Comparison of ENCODE assay signal across 22 cellular contexts in the genomic region with DNA sequence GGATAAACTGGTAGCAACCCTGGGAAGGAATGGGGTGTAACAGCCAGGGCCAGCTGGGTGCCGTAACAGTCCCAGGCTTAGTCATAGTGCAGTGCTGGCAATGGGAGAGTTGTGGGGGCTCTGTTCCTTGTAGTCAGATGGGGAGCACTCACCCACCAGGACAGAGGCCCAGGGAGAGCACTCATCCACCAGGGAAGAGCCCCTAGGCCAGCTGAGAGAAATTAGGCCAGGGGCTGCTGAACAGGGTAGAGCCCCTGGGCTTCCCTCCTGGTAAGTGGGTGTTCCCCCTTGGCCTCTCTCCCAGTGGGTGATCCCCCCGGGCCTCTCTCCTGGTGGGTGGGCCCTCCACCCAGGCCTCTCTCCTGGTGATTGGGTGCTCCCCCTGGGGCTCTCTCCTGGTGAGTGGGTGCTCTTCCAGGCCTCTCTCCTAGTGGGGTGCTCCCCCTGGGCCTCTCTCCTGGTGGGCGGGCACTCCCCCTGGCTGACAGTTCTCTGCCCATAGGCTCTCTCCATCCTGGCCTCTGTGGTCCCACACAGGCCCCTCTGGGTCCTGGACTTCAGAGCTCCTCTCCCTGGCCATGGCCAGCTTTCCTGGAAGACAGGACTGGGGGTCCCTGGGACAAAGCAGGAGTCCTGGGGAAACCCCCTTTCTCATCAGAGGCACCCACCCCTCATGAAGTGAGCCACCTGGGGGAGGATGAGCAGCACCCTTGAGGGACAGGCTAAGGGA. TPM values are rescaled to one million over a fixed set of nuclear protein-coding genes. Genes with fewer than 3 reads are reported as not detected.
A peak's percentile ranks its signal among the peaks of the same experiment; 100 is the strongest.
DNase-seq lines count a peak whose midpoint lies in the region; ATAC-seq and TF ChIP-seq lines count a peak whose summit lies in the region.
"Had no signal": no experiment of that assay in that cellular context is flagged by ENCODE, and none has a peak within 500 bp of the region (broad histone marks: within the 10 kb centered on the region; RNA-seq: fewer than 3 reads in every experiment).

No MANE protein-coding gene starts in this region.

- intact Hi-C loops in activated B cell treated with CpG ODN at 0.5 μM for 24 hours (cut with micrococcal nuclease), result no loop called here

- TF ChIP-seq CTCF in activated B cell treated with CpG ODN at 0.5 μM for 24 hours (IDR thresholded peaks at IDR 0.05), result no peak
- no peak for TF ChIP-seq CTCF in chondrocyte (IDR thresholded peaks at IDR 0.05)

- CTCF ChIA-PET in activated B cell treated with CpG ODN at 0.5 μM for 24 hours (lab: Charles Lee), result no interaction called here

- H3K36me3 Mint-ChIP-seq in activated T-cell treated with anti-CD3 and anti-CD28 coated beads, Interleukin-2, amount 50 U/mL, for 72 hours (ENCODE audit: insufficient read depth in 2 of 2), result peaks cover 23 to 24% of the 10 kb centered on the region in 2 donors
- peaks cover 10% of the 10 kb centered on the region for H3K36me3 Mint-ChIP-seq in activated B cell treated with CpG ODN at 0.5 μM for 24 hours (ENCODE audit: low read depth)
- H3K36me3 Mint-ChIP-seq in stimulated activated effector memory CD8-positive, alpha-beta T cell treated with anti-CD3 and anti-CD28 coated beads, Interleukin-12 subunit alpha, Interleukin-12 subunit beta, amount 100 ng/mL, for 72 hours, result peaks cover 29% of the 10 kb centered on the region
- no peaks in the 10 kb centered on the region for H3K36me3 Mint-ChIP-seq in chondrocyte (ENCODE audit: low read depth)
- H3K36me3 Mint-ChIP-seq: IgD-negative memory B cell had no signal

- peak overlapping the region; percentile 90 for H3K27ac ChIP-seq in effector memory CD4-positive, alpha-beta T cell (ENCODE audit: insufficient read depth, low read length, poor library complexity, severe bottlenecking)
- H3K27ac ChIP-seq: BLaER1, ovary, RWPE1, testis had no signal

- H3K9me3 ChIP-seq in effector memory CD4-positive, alpha-beta T cell (ENCODE audit: control insufficient read depth, low read length), result no peaks in the 10 kb centered on the region
- H3K9me3 ChIP-seq: ovary, testis had no signal

- no peak for ATAC-seq in activated T-cell treated with anti-CD3 and anti-CD28 coated beads, Interleukin-2, amount 50 U/mL, for 72 hours (replicated peaks in 1 of 2)
- ATAC-seq in activated B cell treated with CpG ODN at 0.5 μM for 24 hours (ENCODE audit: low read depth) (no peak), GM18520 (IDR thresholded peaks at IDR 0.05; ENCODE audit: unreplicated experiment) (no peak)
- no peak for ATAC-seq in stimulated activated effector memory CD8-positive, alpha-beta T cell treated with anti-CD3 and anti-CD28 coated beads, Interleukin-12 subunit alpha, Interleukin-12 subunit beta, amount 100 ng/mL, for 72 hours
- ATAC-seq: right cardiac atrium had no signal

- DNase-seq in activated T-cell treated with anti-CD3 and anti-CD28 coated beads, Interleukin-2, amount 50 U/mL, for 1 hour, result peak; percentile 18
- DNase-seq in activated T-cell treated with anti-CD3 and anti-CD28 coated beads, Interleukin-2, amount 50 U/mL, for 72 hours, result no peak
- DNase-seq in activated B cell treated with CpG ODN at 0.5 μM for 24 hours, result no peak
- DNase-seq in effector memory CD4-positive, alpha-beta T cell, result no peak
- no peak for DNase-seq in stimulated activated effector memory CD8-positive, alpha-beta T cell treated with anti-CD3 and anti-CD28 coated beads, Interleukin-12 subunit alpha, Interleukin-12 subunit beta, amount 100 ng/mL, for 72 hours (ENCODE audit: low spot score in 2 of 2)
- no peak for DNase-seq in chondrocyte (ENCODE audit: low spot score)
- no peak for DNase-seq in germinal center (ENCODE audit: low spot score)
- DNase-seq: activated CD4-positive, alpha-beta T cell treated with anti-CD3 and anti-CD28 coated beads for 4 hours; anterior cingulate cortex; foreskin fibroblast; GDM1; GOT3; NCI-H1417; NCI-H510A; ovary; right cardiac atrium; testis had no signal

- H3K27me3 ChIP-seq in effector memory CD4-positive, alpha-beta T cell (replicated peaks; ENCODE audit: control insufficient read depth, insufficient read depth, low read length, poor library complexity, severe bottlenecking), result no peaks in the 10 kb centered on the region
- H3K27me3 ChIP-seq: BLaER1, ovary, testis had no signal

- H3K9me3 Mint-ChIP-seq in activated T-cell treated with anti-CD3 and anti-CD28 coated beads, Interleukin-2, amount 50 U/mL, for 72 hours, result peaks cover 1 to 11% of the 10 kb centered on the region in 2 donors
- H3K9me3 Mint-ChIP-seq in activated B cell treated with CpG ODN at 0.5 μM for 24 hours, result no peaks in the 10 kb centered on the region
- H3K9me3 Mint-ChIP-seq in stimulated activated effector memory CD8-positive, alpha-beta T cell treated with anti-CD3 and anti-CD28 coated beads, Interleukin-12 subunit alpha, Interleukin-12 subunit beta, amount 100 ng/mL, for 72 hours, result peaks cover 3% of the 10 kb centered on the region
- H3K9me3 Mint-ChIP-seq in chondrocyte (ENCODE audit: low read depth), result peaks cover 9% of the 10 kb centered on the region

- POLR2A ChIA-PET in activated B cell treated with CpG ODN at 0.5 μM for 24 hours (lab: Charles Lee), result no interaction called here

- H3K4me3 ChIP-seq in effector memory CD4-positive, alpha-beta T cell (ENCODE audit: insufficient read depth, low read depth, low read length, poor library complexity, severe bottlenecking), result no peak overlapping the region
- H3K4me3 ChIP-seq: BLaER1, ovary, testis had no signal

- no peaks in the 10 kb centered on the region for H3K36me3 ChIP-seq in effector memory CD4-positive, alpha-beta T cell (ENCODE audit: control insufficient read depth, insufficient read depth, low read length)
- H3K36me3 ChIP-seq: BLaER1, ovary had no signal

- H3K4me3 Mint-ChIP-seq in activated T-cell treated with anti-CD3 and anti-CD28 coated beads, Interleukin-2, amount 50 U/mL, for 72 hours, result no peak overlapping the region
- H3K4me3 Mint-ChIP-seq in activated B cell treated with CpG ODN at 0.5 μM for 24 hours (no peak overlapping the region), chondrocyte (ENCODE audit: unreplicated experiment) (no peak overlapping the region)
- no peak overlapping the region for H3K4me3 Mint-ChIP-seq in stimulated activated effector memory CD8-positive, alpha-beta T cell treated with anti-CD3 and anti-CD28 coated beads, Interleukin-12 subunit alpha, Interleukin-12 subunit beta, amount 100 ng/mL, for 72 hours

- H3K27me3 Mint-ChIP-seq in activated T-cell treated with anti-CD3 and anti-CD28 coated beads, Interleukin-2, amount 50 U/mL, for 72 hours (ENCODE audit: low read depth), result no peaks in the 10 kb centered on the region
- H3K27me3 Mint-ChIP-seq in activated B cell treated with CpG ODN at 0.5 μM for 24 hours, result no peaks in the 10 kb centered on the region
- H3K27me3 Mint-ChIP-seq in chondrocyte (ENCODE audit: low read depth), result peaks cover 6% of the 10 kb centered on the region
- H3K27me3 Mint-ChIP-seq: IgD-negative memory B cell had no signal

- peaks cover 54% of the 10 kb centered on the region for H3K4me1 Mint-ChIP-seq in activated T-cell treated with anti-CD3 and anti-CD28 coated beads, Interleukin-2, amount 50 U/mL, for 72 hours (ENCODE audit: low read depth)
- H3K4me1 Mint-ChIP-seq in activated B cell treated with CpG ODN at 0.5 μM for 24 hours (peaks cover 41% of the 10 kb centered on the region), chondrocyte (ENCODE audit: low read depth) (no peaks in the 10 kb centered on the region)
- peaks cover 64% of the 10 kb centered on the region for H3K4me1 Mint-ChIP-seq in stimulated activated effector memory CD8-positive, alpha-beta T cell treated with anti-CD3 and anti-CD28 coated beads, Interleukin-12 subunit alpha, Interleukin-12 subunit beta, amount 100 ng/mL, for 72 hours

- H3K27ac Mint-ChIP-seq in activated T-cell treated with anti-CD3 and anti-CD28 coated beads, Interleukin-2, amount 50 U/mL, for 72 hours, result no peak overlapping the region
- H3K27ac Mint-ChIP-seq in activated B cell treated with CpG ODN at 0.5 μM for 24 hours, result peak overlapping the region; percentile 73
- peak overlapping the region; percentile 96 for H3K27ac Mint-ChIP-seq in stimulated activated effector memory CD8-positive, alpha-beta T cell treated with anti-CD3 and anti-CD28 coated beads, Interleukin-12 subunit alpha, Interleukin-12 subunit beta, amount 100 ng/mL, for 72 hours
- H3K27ac Mint-ChIP-seq in chondrocyte (ENCODE audit: unreplicated experiment), result no peak overlapping the region

- peaks cover 54% of the 10 kb centered on the region for H3K4me1 ChIP-seq in effector memory CD4-positive, alpha-beta T cell (ENCODE audit: control insufficient read depth, insufficient read depth, low read length, poor library complexity, severe bottlenecking)
- H3K4me1 ChIP-seq: testis had no signal

RNA-seq across cellular contexts. Expression of gene FGD3, which starts 13.4 kb away (rescaled TPM):
- total RNA-seq in activated T-cell treated with anti-CD3 and anti-CD28 coated beads, Interleukin-2, amount 50 U/mL, for 72 hours, result 10 to 100 TPM; 66.2 to 72.9 TPM
- 46.5 and 61.9 TPM in 2 replicates for total RNA-seq in activated B cell treated with CpG ODN at 0.5 μM for 24 hours
- total RNA-seq in chondrocyte, result not detected in 3 replicates
- total RNA-seq: MCF 10A had no signal

Comparison
In these comparisons a context has a peak if more than half of its experiments do, and no peak if none do; other contexts are left out.
1. H3K27ac Mint-ChIP-seq: peak in activated B cell treated with CpG ODN at 0.5 μM for 24 hours (single experiment) and stimulated activated effector memory CD8-positive, alpha-beta T cell treated with anti-CD3 and anti-CD28 coated beads, Interleukin-12 subunit alpha, Interleukin-12 subunit beta, amount 100 ng/mL, for 72 hours (single experiment); none in activated T-cell treated with anti-CD3 and anti-CD28 coated beads, Interleukin-2, amount 50 U/mL, for 72 hours (single experiment) and chondrocyte (single experiment).
2. RNA of gene FGD3, which starts 13.4 kb away (total RNA-seq): 66.2 to 72.9 TPM in activated T-cell treated with anti-CD3 and anti-CD28 coated beads, Interleukin-2, amount 50 U/mL, for 72 hours and 46.5 to 61.9 TPM in activated B cell treated with CpG ODN at 0.5 μM for 24 hours; not detected in chondrocyte; every median in the first group is over 10 times any median in the second.